1 cellular context compared by ENCODE assay signal in genomic region chr2:64711260-64711659, GRCh38.
TF ChIP-seq lines count a peak whose summit lies in the region.

No MANE protein-coding gene starts in this region.

TF ChIP-seq in HepG2, 621 proteins besides CTCF, POLR2A, EP300 and RAD21 (continued from another document):
- TF ChIP-seq ZNF512 (CRISPR knock-in tag; IDR thresholded peaks at IDR 0.05) = no peak
- no peak for TF ChIP-seq MAF1 (CRISPR knock-in tag; IDR thresholded peaks at IDR 0.05; ENCODE audit: borderline replicate concordance)
- TF ChIP-seq ESRRA (CRISPR knock-in tag; IDR thresholded peaks at IDR 0.05; ENCODE audit: low read depth) = no peak
- no peak for TF ChIP-seq ZNF407 (CRISPR knock-in tag; IDR thresholded peaks at IDR 0.05; ENCODE audit: not compliant biosample characterization)
- TF ChIP-seq ARNTL (CRISPR knock-in tag; IDR thresholded peaks at IDR 0.05) = no peak
- TF ChIP-seq HNF4A (CRISPR knock-in tag; IDR thresholded peaks at IDR 0.05) = no peak
- no peak for TF ChIP-seq CENPX (CRISPR knock-in tag; IDR thresholded peaks at IDR 0.05)
- TF ChIP-seq CEBPG (CRISPR knock-in tag; IDR thresholded peaks at IDR 0.05) = no peak
TF ChIP-seq in HepG2: peak in this region for 0.
